ENCODE assay signal across 8 cellular contexts in genomic region chr4:152935661-152936445, GRCh38. TPM values are rescaled to one million over a fixed set of nuclear protein-coding genes. Genes with fewer than 3 reads are reported as not detected.
A peak's percentile ranks its signal among the peaks of the same experiment; 100 is the strongest.
DNase-seq lines count a peak whose midpoint lies in the region; ATAC-seq, FAIRE-seq and TF ChIP-seq lines count a peak whose summit lies in the region.

Gene FHDC1, plus strand, starts transcription at chr4:152936323. Its CDS starts 6,735 bp downstream, at chr4:152943058.

- H3K4me1 Mint-ChIP-seq in activated T-cell treated with anti-CD3 and anti-CD28 coated beads, Interleukin-2, amount 50 U/mL, for 4 hours (ENCODE audit: low read depth), result peaks cover 19% of the 10 kb centered on the region

- H3K36me3 Mint-ChIP-seq in activated T-cell treated with anti-CD3 and anti-CD28 coated beads, Interleukin-2, amount 50 U/mL, for 4 hours (ENCODE audit: insufficient read depth), result no peaks in the 10 kb centered on the region

- peak within 1 kb of the TSS; percentile 61 for H2BK120ac ChIP-seq in neuronal stem cell (ENCODE audit: low read depth, low read length)

- no peaks in the 10 kb centered on the region for H3K9me3 Mint-ChIP-seq in activated T-cell treated with anti-CD3 and anti-CD28 coated beads, Interleukin-2, amount 50 U/mL, for 4 hours

- peak within 1 kb of the TSS; percentile 97 for H2AFZ ChIP-seq in neuronal stem cell (ENCODE audit: low read length)

- H3K4me3 ChIP-seq in WERI-Rb-1 (ENCODE audit: low read depth, low read length), result peak within 1 kb of the TSS; percentile 92
- H3K4me3 ChIP-seq in foreskin fibroblast (ENCODE audit: low read depth in 1 of 2, low read length in 2 of 2), result peak within 1 kb of the TSS; percentile 60 to 61
- peak within 1 kb of the TSS; percentile 56 to 86 for H3K4me3 ChIP-seq in neuronal stem cell (ENCODE audit: low read length in 2 of 2)

- peak within 1 kb of the TSS; percentile 87 for H2BK5ac ChIP-seq in neuronal stem cell (ENCODE audit: low read length)

- peak within 1 kb of the TSS; percentile 94 for H3K14ac ChIP-seq in neuronal stem cell (ENCODE audit: low read length)

- ATAC-seq in activated T-cell treated with anti-CD3 and anti-CD28 coated beads, Interleukin-2, amount 50 U/mL, for 4 hours, result peak; percentile 32 to 59
- ATAC-seq in GM18873 (IDR thresholded peaks at IDR 0.05; ENCODE audit: low FRiP score, unreplicated experiment), result no peak

- H4K91ac ChIP-seq in neuronal stem cell (ENCODE audit: low read depth, low read length, poor library complexity), result peak within 1 kb of the TSS; percentile 92

- peaks cover 63% of the 10 kb centered on the region for H3K27me3 Mint-ChIP-seq in activated T-cell treated with anti-CD3 and anti-CD28 coated beads, Interleukin-2, amount 50 U/mL, for 4 hours (ENCODE audit: low read depth)

- peak within 1 kb of the TSS; percentile 90 for H2BK12ac ChIP-seq in neuronal stem cell (ENCODE audit: low read length)

- peak within 1 kb of the TSS; percentile 98 for H3K18ac ChIP-seq in neuronal stem cell (ENCODE audit: low read length)

- TF ChIP-seq CTCF in WERI-Rb-1 (IDR thresholded peaks at IDR 0.05; ENCODE audit: low read depth, low read length), result peak; percentile 22; the same call in 1 of the 2 replicates
- no peak for TF ChIP-seq CTCF in foreskin fibroblast (IDR thresholded peaks at IDR 0.05; ENCODE audit: low read depth, low read length)

- WGBS in neuronal stem cell (ENCODE audit: extremely low coverage in 2 of 2, insufficient read length in 2 of 2, insufficient replicate concordance in 1 of 2), 2 donors, result no CpG with 5 or more reads among the region's 74 CpGs

- peak within 1 kb of the TSS; percentile 66 for H3K4ac ChIP-seq in neuronal stem cell (ENCODE audit: low read length)

- H3K9me3 ChIP-seq in WERI-Rb-1 (ENCODE audit: severe bottlenecking) (no peaks in the 10 kb centered on the region), neuronal stem cell (replicated peaks in 1 of 2; ENCODE audit: control insufficient read depth in 2 of 2, insufficient read depth in 1 of 2, low read depth in 1 of 2, low read length in 2 of 2) (peaks cover 0 to 13% of the 10 kb centered on the region in 2 donors)

- peak within 1 kb of the TSS; percentile 97 for H2BK15ac ChIP-seq in neuronal stem cell (ENCODE audit: low read length)

- H3K36me3 ChIP-seq in WERI-Rb-1 (0 out of 2 replicates have a peak, but pooled peaks cover 3% of the 10 kb centered on the region), neuronal stem cell (replicated peaks in 1 of 2; ENCODE audit: control insufficient read depth in 2 of 2, insufficient read depth in 2 of 2, low read length in 2 of 2) (no peaks in the 10 kb centered on the region)

- peak within 1 kb of the TSS; percentile 90 for H3K9ac ChIP-seq in neuronal stem cell (ENCODE audit: low read depth, low read length, poor library complexity)

- peaks cover 2 to 10% of the 10 kb centered on the region in 2 donors for H3K4me1 ChIP-seq in neuronal stem cell (ENCODE audit: control insufficient read depth in 2 of 2, insufficient read depth in 1 of 2, low read depth in 1 of 2, low read length in 2 of 2)

- peak within 1 kb of the TSS; percentile 98 for H4K8ac ChIP-seq in neuronal stem cell (ENCODE audit: low read depth, low read length)

- H3K27ac ChIP-seq in WERI-Rb-1 (peak within 1 kb of the TSS; percentile 98), neuronal stem cell (replicated peaks; ENCODE audit: low read length) (no peak within 1 kb of the TSS)

- peak within 1 kb of the TSS; percentile 69 for H3K4me3 Mint-ChIP-seq in activated T-cell treated with anti-CD3 and anti-CD28 coated beads, Interleukin-2, amount 50 U/mL, for 4 hours

- peak within 1 kb of the TSS; percentile 99 for H3K4me2 ChIP-seq in neuronal stem cell (ENCODE audit: insufficient read depth, low read length, poor library complexity, severe bottlenecking)

- DNase-seq in activated T-cell treated with anti-CD3 and anti-CD28 coated beads, Interleukin-2, amount 50 U/mL, for 4 hours, result no peak
- no peak for DNase-seq in activated T-cell treated with anti-CD3 and anti-CD28 coated beads, Interleukin-2, amount 50 U/mL, for 1 hour
- DNase-seq in M059J (ENCODE audit: low read depth), result peak; percentile 36
- peak; percentile 94 for DNase-seq in WERI-Rb-1
- DNase-seq in foreskin fibroblast, result peak in 1 of 2 donors; percentile 35
- peak; percentile 51 for DNase-seq in neuronal stem cell (ENCODE audit: low spot score)
- DNase-seq in urothelium cell line (ENCODE audit: low spot score), result no peak

- H2AK5ac ChIP-seq in neuronal stem cell (ENCODE audit: low read depth, low read length), result peak within 1 kb of the TSS; percentile 90

- peaks cover 2% of the 10 kb centered on the region for H3K79me1 ChIP-seq in neuronal stem cell (ENCODE audit: low read depth, low read length)

- H3K27me3 ChIP-seq in WERI-Rb-1 (ENCODE audit: insufficient read depth, low read depth, severe bottlenecking) (no peaks in the 10 kb centered on the region), neuronal stem cell (ENCODE audit: control insufficient read depth in 3 of 3, insufficient read depth in 3 of 3, low read depth in 1 of 3, low read length in 3 of 3) (peaks cover 0 to 76% (median 27%) of the 10 kb centered on the region in 3 experiments)

- FAIRE-seq in urothelium cell line (lab: Jason Lieb, UNC), result no peak

- peak within 1 kb of the TSS; percentile 94 for H3K23ac ChIP-seq in neuronal stem cell (ENCODE audit: low read depth, low read length, poor library complexity)

RNA-seq across cellular contexts. Expression of gene FHDC1, which starts in this region (rescaled TPM):
- total RNA-seq in activated T-cell treated with anti-CD3 and anti-CD28 coated beads, Interleukin-2, amount 50 U/mL, for 4 hours, result under 1 TPM in 2 of 3 donors, not detected in 1; 0.05 to 0.11 TPM
- total RNA-seq in M059J (2014; rRNA removed; shearing (Covaris generic)), result 0.39 and 0.76 TPM in 2 replicates
- polyA plus RNA-seq in neuronal stem cell (2013, experiment 1 of 2), result 2.0 TPM
- polyA plus RNA-seq in neuronal stem cell (2013, experiment 2 of 2), result 1.9 TPM

Comparison
In these comparisons a context has a peak if more than half of its experiments do, and no peak if none do; other contexts are left out.
1. Peak in ATAC-seq in activated T-cell treated with anti-CD3 and anti-CD28 coated beads, Interleukin-2, amount 50 U/mL, for 4 hours; RNA of the gene not detected or under 1 TPM.
2. Peak in DNase-seq in M059J; RNA of the gene not detected or under 1 TPM.
3. DNase-seq: peak in WERI-Rb-1 (single experiment) and neuronal stem cell (single experiment); none in activated T-cell treated with anti-CD3 and anti-CD28 coated beads, Interleukin-2, amount 50 U/mL, for 4 hours (single experiment), activated T-cell treated with anti-CD3 and anti-CD28 coated beads, Interleukin-2, amount 50 U/mL, for 1 hour (single experiment) and urothelium cell line (single experiment).
4. Peak in every context shown above with its lines, with median percentiles within 50 percentile points of each other: H3K4me3 ChIP-seq.